25 cellular contexts compared by ENCODE assay signal in the genomic region with DNA sequence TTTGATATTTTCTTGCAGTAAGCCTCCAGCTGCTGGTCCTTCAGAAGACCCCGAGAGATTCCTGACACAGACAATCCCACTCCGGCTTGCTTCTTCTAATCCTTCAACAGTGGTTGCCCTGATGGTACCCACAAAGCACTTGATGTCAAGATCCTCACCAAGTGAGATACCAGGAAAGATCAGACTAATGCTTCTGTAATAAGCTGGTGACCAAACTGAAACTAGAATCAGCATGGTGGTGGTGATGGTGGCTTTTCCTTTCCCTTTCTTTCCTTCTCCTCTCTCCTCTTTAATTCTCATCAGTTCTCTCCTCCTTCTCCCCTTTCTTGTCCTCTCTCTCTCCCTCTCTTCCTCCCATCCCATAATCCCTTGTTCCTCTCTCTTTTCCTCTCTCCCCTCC.
"Had no signal": no experiment of that assay in that cellular context is flagged by ENCODE, and none has a peak within 500 bp of the region (broad histone marks: within the 10 kb centered on the region; RNA-seq: fewer than 3 reads in every experiment).

No MANE protein-coding gene starts in this region.

- DNase-seq: dermis blood vessel endothelial cell; effector memory CD4-positive, alpha-beta T cell; foreskin fibroblast; gastrocnemius medialis; heart left ventricle; kidney; natural killer cell; sigmoid colon; stimulated activated CD4-positive, alpha-beta T cell treated with anti-CD3 and anti-CD28 coated beads, Interleukin-4, amount 100 ng/mL, for 4 hours; stimulated activated naive CD8-positive, alpha-beta T cell treated with anti-CD3 and anti-CD28 coated beads, Interleukin-15, Interleukin-2, amounts not matched to agents 100 U/mL and 50 U/mL, for 24 hours; substantia nigra; testis; tibial artery had no signal

- H3K79me2 ChIP-seq: hepatocyte had no signal

- H3K36me3 ChIP-seq: esophagus muscularis mucosa, gastrocnemius medialis, heart left ventricle, neutrophil, prostate gland, right atrium auricular region, sigmoid colon, tibial artery had no signal

- H3K4me3 Mint-ChIP-seq: memory B cell; natural killer cell; neural crest cell; stimulated activated memory B cell treated with anti-CD40 and anti-IgM and Interleukin-4, amounts not matched to agents 10 μg/mL and 1 μg/mL and 100 μg/mL, for 72 hours; type B pancreatic cell had no signal

- H3K9me3 Mint-ChIP-seq: memory B cell, natural killer cell, type B pancreatic cell had no signal

- H3K27me3 ChIP-seq: esophagus muscularis mucosa, gastrocnemius medialis, heart left ventricle, hepatocyte, neutrophil, right atrium auricular region, sigmoid colon, testis, tibial artery had no signal

- H3K27me3 Mint-ChIP-seq: type B pancreatic cell had no signal

- H3K27ac Mint-ChIP-seq: memory B cell; natural killer cell; stimulated activated memory B cell treated with anti-CD40 and anti-IgM and Interleukin-4, amounts not matched to agents 10 μg/mL and 1 μg/mL and 100 μg/mL, for 72 hours; type B pancreatic cell had no signal

- H3K4me2 ChIP-seq: hepatocyte had no signal

- H3K4me1 ChIP-seq: esophagus muscularis mucosa, gastrocnemius medialis, heart left ventricle, prostate gland, right atrium auricular region, sigmoid colon, testis, tibial artery had no signal

- H3K4me3 ChIP-seq: coronary artery, esophagus muscularis mucosa, gastrocnemius medialis, heart left ventricle, hepatocyte, lung, prostate gland, right atrium auricular region, sigmoid colon, testis, tibial artery had no signal

- H2AFZ ChIP-seq: hepatocyte had no signal

- H3K9me3 ChIP-seq: esophagus muscularis mucosa, gastrocnemius medialis, heart left ventricle, neutrophil, prostate gland, right atrium auricular region, sigmoid colon, testis, tibial artery had no signal

- H3K4me1 Mint-ChIP-seq: natural killer cell, neural crest cell had no signal

- H3K36me3 Mint-ChIP-seq: memory B cell; natural killer cell; stimulated activated memory B cell treated with anti-CD40 and anti-IgM and Interleukin-4, amounts not matched to agents 10 μg/mL and 1 μg/mL and 100 μg/mL, for 72 hours; type B pancreatic cell had no signal

- H3K27ac ChIP-seq: coronary artery, esophagus muscularis mucosa, gastrocnemius medialis, heart left ventricle, hepatocyte, neutrophil, prostate gland, right atrium auricular region, sigmoid colon, testis, tibial artery had no signal

- ATAC-seq: gastrocnemius medialis; heart left ventricle; left lobe of liver; natural killer cell; stimulated activated memory B cell treated with anti-CD40 and anti-IgM and Interleukin-4, amounts not matched to agents 10 μg/mL and 1 μg/mL and 100 μg/mL, for 72 hours; stimulated activated naive CD8-positive, alpha-beta T cell treated with anti-CD3 and anti-CD28 coated beads, Interleukin-15, Interleukin-2, amounts not matched to agents 100 U/mL and 50 U/mL, for 24 hours had no signal
